ENCODE assay signal across 24 cellular contexts in genomic region chr3:48371651-48372376, GRCh38. TPM values are rescaled to one million over a fixed set of nuclear protein-coding genes. Genes with fewer than 3 reads are reported as not detected.
"Had no signal": no experiment of that assay in that cellular context is flagged by ENCODE, and none has a peak within 500 bp of the region (broad histone marks: within the 10 kb centered on the region; RNA-seq: fewer than 3 reads in every experiment).

FBXW12 (plus strand) TSS chr3:48372219; CDS start chr3:48372768, 549 bp downstream.

- H3K27ac Mint-ChIP-seq: activated naive CD4-positive, alpha-beta T cell treated with anti-CD3 and anti-CD28 coated beads, Interleukin-2, amount 50 U/mL, for 72 hours; T-helper 2 cell treated with Interferon-gamma antibody and Interleukin-4, amounts not matched to agents 5 μg/mL and 100 μg/mL, for 36 hours had no signal

- DNase-seq: activated CD4-positive, alpha-beta T cell treated with anti-CD3 and anti-CD28 coated beads, Interleukin-2, amount 50 U/mL, for 1 hour; activated CD4-positive, CD25-positive, alpha-beta regulatory T cell treated with anti-CD3 and anti-CD28 coated beads, Interleukin-2, amount 50 U/mL, for 72 hours; activated gamma-delta T cell treated with Interleukin-2 at 50 U/mL for 16 hours; activated T-cell treated with anti-CD3 and anti-CD28 coated beads, Interleukin-2, amount 50 U/mL, for 1 hour; aorta; colonic mucosa; heart left ventricle; kidney; lower lobe of right lung; mesendoderm; mucosa of descending colon; psoas muscle; stimulated activated CD4-positive, alpha-beta T cell treated with anti-CD3 and anti-CD28 coated beads, Interleukin-4, amount 100 ng/mL, for 24 hours; stimulated activated naive CD4-positive, alpha-beta T cell treated with Interleukin-2 at 50 U/mL for 16 hours had no signal

- ATAC-seq: activated naive CD4-positive, alpha-beta T cell treated with anti-CD3 and anti-CD28 coated beads, Interleukin-2, amount 50 U/mL, for 72 hours; gastroesophageal sphincter; heart left ventricle; left lobe of liver; lower lobe of right lung; mucosa of descending colon; psoas muscle had no signal

- H3K36me3 Mint-ChIP-seq: activated naive CD4-positive, alpha-beta T cell treated with anti-CD3 and anti-CD28 coated beads, Interleukin-2, amount 50 U/mL, for 72 hours had no signal

- H3K27ac ChIP-seq: colonic mucosa, epithelial cell of prostate, gastroesophageal sphincter, heart left ventricle, lower lobe of right lung, psoas muscle, right atrium auricular region, thoracic aorta, upper lobe of left lung, VCaP had no signal

- H3K4me3 Mint-ChIP-seq: T-helper 2 cell treated with Interferon-gamma antibody and Interleukin-4, amounts not matched to agents 5 μg/mL and 100 μg/mL, for 36 hours had no signal

- H3K4me3 ChIP-seq: colonic mucosa, gastroesophageal sphincter, heart left ventricle, lower lobe of right lung, mucosa of descending colon, psoas muscle, right atrium auricular region, thoracic aorta, upper lobe of left lung had no signal

- H3K9me3 Mint-ChIP-seq: activated naive CD4-positive, alpha-beta T cell treated with anti-CD3 and anti-CD28 coated beads, Interleukin-2, amount 50 U/mL, for 72 hours; T-helper 2 cell treated with Interferon-gamma antibody and Interleukin-4, amounts not matched to agents 5 μg/mL and 100 μg/mL, for 36 hours had no signal

- H3K27me3 ChIP-seq: colonic mucosa, gastroesophageal sphincter, heart left ventricle, right atrium auricular region, upper lobe of left lung had no signal

- H3K4me1 ChIP-seq: colonic mucosa, gastroesophageal sphincter, heart left ventricle, lower lobe of right lung, psoas muscle, upper lobe of left lung had no signal

- H3K36me3 ChIP-seq: colonic mucosa, gastroesophageal sphincter, heart left ventricle, lower lobe of right lung, right atrium auricular region, thoracic aorta, upper lobe of left lung had no signal

- H3K9me3 ChIP-seq: colonic mucosa, gastroesophageal sphincter, heart left ventricle, lower lobe of right lung, mucosa of descending colon, psoas muscle, right atrium auricular region, thoracic aorta, upper lobe of left lung had no signal

RNA-seq across cellular contexts. Expression of gene FBXW12, which starts in this region (rescaled TPM):
- total RNA-seq: activated naive CD4-positive, alpha-beta T cell treated with anti-CD3 and anti-CD28 coated beads, Interleukin-2, amount 50 U/mL, for 72 hours; aorta; colonic mucosa; gastroesophageal sphincter; heart left ventricle; kidney; left lobe of liver; lower lobe of right lung; mucosa of descending colon; omental fat pad; psoas muscle; right atrium auricular region; thoracic aorta; upper lobe of left lung had no signal
